Comparison of ENCODE assay signal across 17 cellular contexts in the genomic region with DNA sequence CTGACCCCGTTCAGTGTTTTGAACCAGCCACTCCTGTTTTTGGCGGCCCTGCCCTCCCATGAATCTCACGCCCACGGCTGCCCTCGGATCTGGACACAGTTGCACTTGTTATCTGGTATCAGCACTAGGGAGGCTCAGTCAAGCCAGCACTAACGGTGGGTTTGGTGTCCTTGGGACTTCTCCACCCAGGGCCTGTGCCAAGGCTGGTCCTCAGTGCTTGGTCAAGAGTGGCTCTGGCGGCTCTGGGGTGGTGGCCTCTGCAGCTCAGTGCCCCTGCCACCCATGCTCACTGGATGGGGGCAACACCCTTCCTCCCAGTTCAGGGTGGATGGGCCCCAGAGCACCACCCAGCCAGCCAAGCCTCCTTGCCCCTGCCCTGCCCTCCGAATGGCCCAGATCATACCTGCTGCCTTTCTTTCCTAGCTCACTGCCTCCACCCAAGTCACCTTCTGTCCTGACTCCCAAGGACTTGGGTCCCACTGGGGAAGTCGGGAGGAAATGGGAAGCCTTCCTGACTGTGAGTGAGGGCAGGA. TPM values are rescaled to one million over a fixed set of nuclear protein-coding genes. Genes with fewer than 3 reads are reported as not detected.
DNase-seq lines count a peak whose midpoint lies in the region; FAIRE-seq and TF ChIP-seq lines count a peak whose summit lies in the region.
"Had no signal": no experiment of that assay in that cellular context is flagged by ENCODE, and none has a peak within 500 bp of the region (broad histone marks: within the 10 kb centered on the region; RNA-seq: fewer than 3 reads in every experiment).

No MANE protein-coding gene starts in this region.

- H3K36me3 Mint-ChIP-seq in CD4-positive, alpha-beta memory T cell: no peaks in the 10 kb centered on the region
- H3K36me3 Mint-ChIP-seq: CD4-positive, CD25-positive, alpha-beta regulatory T cell had no signal

- POLR2A ChIA-PET in CD4-positive, alpha-beta memory T cell (lab: Charles Lee; ENCODE audit: partially characterized antibody): no interaction called here

- TF ChIP-seq CTCF in left ventricle myocardium inferior (IDR thresholded peaks at IDR 0.05; ENCODE audit: borderline replicate concordance) (no peak), kidney (IDR thresholded peaks at IDR 0.05; ENCODE audit: borderline replicate concordance, extremely low read depth, insufficient read depth) (no peak)

- H3K4me3 ChIP-seq in left ventricle myocardium inferior: no peak overlapping the region
- H3K4me3 ChIP-seq in kidney (ENCODE audit: low read length in 2 of 2): no peak overlapping the region
- no peak overlapping the region for H3K4me3 ChIP-seq in CD4-positive, alpha-beta memory T cell (ENCODE audit: low read length in 2 of 2)
- H3K4me3 ChIP-seq: A549 had no signal

- peaks cover 6 to 7% of the 10 kb centered on the region in 2 donors for H3K27me3 Mint-ChIP-seq in CD4-positive, alpha-beta memory T cell

- peaks cover 7 to 23% (median 14%) of the 10 kb centered on the region in 4 donors for H3K4me1 Mint-ChIP-seq in CD4-positive, alpha-beta memory T cell

- no peak overlapping the region for H3K27ac ChIP-seq in left ventricle myocardium inferior (replicated peaks)
- peak overlapping the region in 1 of 2 donors; percentile 51 for H3K27ac ChIP-seq in kidney (ENCODE audit: low read depth in 2 of 2, low read length in 2 of 2)
- H3K27ac ChIP-seq in CD4-positive, alpha-beta memory T cell (ENCODE audit: low read depth, low read length): no peak overlapping the region
- H3K27ac ChIP-seq: A549, RWPE1 had no signal

- H3K4me3 Mint-ChIP-seq in CD4-positive, alpha-beta memory T cell: no peak overlapping the region
- H3K4me3 Mint-ChIP-seq: CD4-positive, CD25-positive, alpha-beta regulatory T cell had no signal

- FAIRE-seq in kidney (lab: Jason Lieb, UNC): no peak
- FAIRE-seq: A549, D721Med, G401.6, GM12892 had no signal

- H3K36me3 ChIP-seq in left ventricle myocardium inferior: no peaks in the 10 kb centered on the region
- H3K36me3 ChIP-seq in kidney (ENCODE audit: control insufficient read depth in 1 of 2, insufficient read depth in 2 of 2, low read length in 2 of 2): no peaks in the 10 kb centered on the region
- no peaks in the 10 kb centered on the region for H3K36me3 ChIP-seq in CD4-positive, alpha-beta memory T cell (ENCODE audit: insufficient read depth, low read length)

- H3K4me1 ChIP-seq in left ventricle myocardium inferior: peaks cover 33% of the 10 kb centered on the region
- peaks cover 19 to 21% of the 10 kb centered on the region in 2 donors for H3K4me1 ChIP-seq in kidney (ENCODE audit: control insufficient read depth in 1 of 2, insufficient read depth in 1 of 2, low read depth in 1 of 2, low read length in 2 of 2)
- peaks cover 17% of the 10 kb centered on the region for H3K4me1 ChIP-seq in CD4-positive, alpha-beta memory T cell (ENCODE audit: insufficient read depth, low read length)

- CTCF ChIA-PET in CD4-positive, alpha-beta memory T cell (lab: Charles Lee; ENCODE audit: partially characterized antibody): interaction anchor here (2.1 kb wide), 1 partner anchor 14 kb away, joined by 7 read pairs; no protein-coding TSS in a partner anchor

- H3K9me3 ChIP-seq in left ventricle myocardium inferior (replicated peaks) (peaks cover 12% of the 10 kb centered on the region), kidney (ENCODE audit: control insufficient read depth in 1 of 2, low read length in 2 of 2) (peaks cover 0 to 10% of the 10 kb centered on the region in 2 donors)
- H3K9me3 ChIP-seq in CD4-positive, alpha-beta memory T cell (ENCODE audit: control insufficient read depth in 1 of 2, low read length in 2 of 2): no peaks in the 10 kb centered on the region

- DNase-seq in cardiac septum (ENCODE audit: low spot score) (peak; percentile 27), left ventricle myocardium inferior (no peak), kidney (peak; percentile 37), posterior vena cava (ENCODE audit: low spot score) (peak; percentile 61), LoVo (ENCODE audit: low spot score) (no peak), NCI-H446 (lab: John Stamatoyannopoulos, UW) (no peak)
- no peak for DNase-seq in CD4-positive, alpha-beta memory T cell
- DNase-seq: CD4-positive, CD25-positive, alpha-beta regulatory T cell; DMS79 treated with DMSO at 0.1 percent for 48 hours; NCI-H1436 treated with DMSO at 0.1 percent for 48 hours; NCI-H2081; NCI-H526 treated with DMSO at 0.1 percent for 48 hours had no signal

- H3K9ac ChIP-seq in kidney (ENCODE audit: low read length in 2 of 2): peak overlapping the region in 1 of 2 donors; percentile 5

- H3K27me3 ChIP-seq in left ventricle myocardium inferior (ENCODE audit: low read depth): no peaks in the 10 kb centered on the region
- no peaks in the 10 kb centered on the region for H3K27me3 ChIP-seq in CD4-positive, alpha-beta memory T cell (ENCODE audit: insufficient read depth, low read length)

- intact Hi-C loops in cardiac septum (cut with DNase I): no loop called here
- intact Hi-C loops in left ventricle myocardium inferior (cut with micrococcal nuclease): no loop called here
- intact Hi-C loops in kidney (cut with DNase I): no loop called here
- intact Hi-C loops in posterior vena cava (cut with DNase I): no loop called here
- intact Hi-C loops in CD4-positive, alpha-beta memory T cell (cut with micrococcal nuclease): no loop called here

- no peak overlapping the region for H3K27ac Mint-ChIP-seq in CD4-positive, alpha-beta memory T cell
- H3K27ac Mint-ChIP-seq: CD4-positive, CD25-positive, alpha-beta regulatory T cell had no signal

- peaks cover 0 to 13% (median 3%) of the 10 kb centered on the region in 8 donors for H3K9me3 Mint-ChIP-seq in CD4-positive, alpha-beta memory T cell

RNA-seq across cellular contexts. Expression of a gene that starts 54.7 kb away (rescaled TPM):
- total RNA-seq in cardiac septum (61.8 TPM), left ventricle myocardium inferior (53.4 TPM), kidney (163 TPM), posterior vena cava (100 to 1,000 TPM; 124 to 133 TPM)
- 40.4 TPM for polyA plus RNA-seq in kidney (ENCODE audit: insufficient read depth, low read depth, low replicate concordance)
- 100 to 1,000 TPM; 150 to 158 TPM for total RNA-seq in CD4-positive, alpha-beta memory T cell
- polyA plus RNA-seq in CD4-positive, alpha-beta memory T cell: 100 to 1,000 TPM; 177 to 232 TPM

Comparison
In these comparisons a context has a peak if more than half of its experiments do, and no peak if none do; other contexts are left out.
1. DNase-seq: peak in cardiac septum (single experiment), kidney (single experiment) and posterior vena cava (single experiment); none in left ventricle myocardium inferior (single experiment), CD4-positive, alpha-beta memory T cell (0 of 5), LoVo (single experiment) and NCI-H446 (0 of 2).